ENCODE assay signal across 8 cellular contexts in genomic region chr2:112582314-112582746, GRCh38. TPM values are rescaled to one million over a fixed set of nuclear protein-coding genes. Genes with fewer than 3 reads are reported as not detected.
DNase-seq lines count a peak whose midpoint lies in the region; ATAC-seq and TF ChIP-seq lines count a peak whose summit lies in the region.

No MANE protein-coding gene starts in this region.

- H3K27me3 ChIP-seq in esophagus squamous epithelium (no peaks in the 10 kb centered on the region), ovary (no peaks in the 10 kb centered on the region)

- 19 to 37% methylated on average over 8 to 10 of the region's 10 CpGs for WGBS in esophagus squamous epithelium, 2 donors
- 23 to 31% (median 23%) methylated on average over 10 of the region's 10 CpGs for WGBS in ovary, 3 donors

- DNase-seq in AML-193 (lab: John Stamatoyannopoulos, UW) (peak; percentile 43 to 68), GM20000 (ENCODE audit: low spot score) (peak; percentile 30), NCI-H345 (lab: John Stamatoyannopoulos, UW) (peak; percentile 38), esophagus squamous epithelium (lab: John Stamatoyannopoulos, UW) (no peak), ovary (peak in 1 of 5 donors; percentile 24), GOT3 (lab: John Stamatoyannopoulos, UW) (no peak)
- DNase-seq in activated CD4-positive, alpha-beta T cell treated with anti-CD3 and anti-CD28 coated beads, Interleukin-2, amount 50 U/mL, for 1 hour = peak; percentile 11

- intact Hi-C loops in esophagus squamous epithelium (cut with DNase I) (no loop called here), ovary (cut with DNase I) (loop anchor here in 3 of 4 donors (5.0 kb wide), 1 partner anchor 100 kb away; the partner anchor contains the start of gene TTL (in 3 of the 3))

- no peak overlapping the region for H3K27ac ChIP-seq in esophagus squamous epithelium
- H3K27ac ChIP-seq in ovary = no peak overlapping the region

- TF ChIP-seq POLR2A in esophagus squamous epithelium (IDR thresholded peaks at IDR 0.05) (no peak), ovary (IDR thresholded peaks at IDR 0.05) (no peak)

- H3K4me3 ChIP-seq in esophagus squamous epithelium = no peak overlapping the region
- no peak overlapping the region for H3K4me3 ChIP-seq in ovary

- peaks cover 0 to 15% (median 0%) of the 10 kb centered on the region in 3 donors for H3K36me3 ChIP-seq in esophagus squamous epithelium
- H3K36me3 ChIP-seq in ovary = no peaks in the 10 kb centered on the region

- H3K9me3 ChIP-seq in esophagus squamous epithelium = no peaks in the 10 kb centered on the region
- no peaks in the 10 kb centered on the region for H3K9me3 ChIP-seq in ovary

- no peak for ATAC-seq in GM18868 (IDR thresholded peaks at IDR 0.05; ENCODE audit: unreplicated experiment)

- TF ChIP-seq EP300 in ovary (IDR thresholded peaks at IDR 0.05) = no peak

- peak; percentile 17 for TF ChIP-seq CTCF in GM20000 (IDR thresholded peaks at IDR 0.05; ENCODE audit: extremely low read depth, missing control alignments)
- TF ChIP-seq CTCF in esophagus squamous epithelium (IDR thresholded peaks at IDR 0.05) = peak; percentile 55 to 73 (median 70)
- TF ChIP-seq CTCF in ovary (IDR thresholded peaks at IDR 0.05) = peak; percentile 22 to 65 (median 51)

- H3K4me1 ChIP-seq in esophagus squamous epithelium (peaks cover 4 to 47% (median 19%) of the 10 kb centered on the region in 3 donors), ovary (ENCODE audit: insufficient read depth) (peaks cover 7% of the 10 kb centered on the region)

RNA-seq across cellular contexts. Expression of gene CHCHD5, which starts 2.1 kb away (rescaled TPM):
- 10 to 100 TPM; 16.6 to 31.2 (median 18.4) TPM for total RNA-seq in esophagus squamous epithelium
- total RNA-seq in ovary = 10 to 100 TPM; 14.2 to 28.6 (median 22.2) TPM
- polyA plus RNA-seq in ovary = 10 to 100 TPM in 1 of 2 donors, 1 to 10 TPM in 1; 1.7 to 26.0 TPM

RNA-seq across cellular contexts. Expression of gene POLR1B, which starts 40.1 kb away (rescaled TPM):
- total RNA-seq in esophagus squamous epithelium (10 to 100 TPM; 16.7 to 31.3 (median 21.1) TPM), ovary (10 to 100 TPM in 6 of 7 donors, 1 to 10 TPM in 1; 7.9 to 29.9 (median 18.9) TPM)
- 10 to 100 TPM in 1 of 2 donors, 1 to 10 TPM in 1; 5.6 to 25.8 TPM for polyA plus RNA-seq in ovary

Comparison
In these comparisons a context has a peak if more than half of its experiments do, and no peak if none do; other contexts are left out.
1. DNase-seq: peak in AML-193 (2 of 2), GM20000 (single experiment), NCI-H345 (single experiment) and activated CD4-positive, alpha-beta T cell treated with anti-CD3 and anti-CD28 coated beads, Interleukin-2, amount 50 U/mL, for 1 hour (single experiment); none in esophagus squamous epithelium (single experiment) and GOT3 (single experiment).
2. CTCF ChIP-seq: peak in every context shown above with its lines; median percentile 70 in esophagus squamous epithelium; 51 in ovary; 17 in GM20000.